In genomic region chr14:33642080-33642479, GRCh38 we compare ENCODE assay signal across 26 cellular contexts.
DNase-seq lines count a peak whose midpoint lies in the region; ATAC-seq and TF ChIP-seq lines count a peak whose summit lies in the region.
"Had no signal": no experiment of that assay in that cellular context is flagged by ENCODE, and none has a peak within 500 bp of the region (broad histone marks: within the 10 kb centered on the region; RNA-seq: fewer than 3 reads in every experiment).

No MANE protein-coding gene starts in this region.

- BruUV-seq in A673 (replicated peaks; lab: Mats Ljungman, UMichigan), result no TSS peak

- TF ChIP-seq POLR2A in sigmoid colon (IDR thresholded peaks at IDR 0.05), result no peak

- no peaks in the 10 kb centered on the region for H3K36me3 ChIP-seq in A673 (ENCODE audit: insufficient read depth, low read length, poor library complexity, severe bottlenecking)
- H3K36me3 ChIP-seq in endodermal cell (ENCODE audit: control insufficient read depth, insufficient read depth, low read length), result no peaks in the 10 kb centered on the region
- no peaks in the 10 kb centered on the region for H3K36me3 ChIP-seq in mesodermal cell (ENCODE audit: control insufficient read depth, insufficient read depth, low read length)
- no peaks in the 10 kb centered on the region for H3K36me3 ChIP-seq in sigmoid colon
- H3K36me3 ChIP-seq: SJCRH30, stomach, tibial nerve had no signal

- H3K36me3 Mint-ChIP-seq in endodermal cell (ENCODE audit: low read depth), result no peaks in the 10 kb centered on the region
- H3K36me3 Mint-ChIP-seq in activated naive CD8-positive, alpha-beta T cell treated with anti-CD3 and anti-CD28 coated beads for 36 hours, result no peaks in the 10 kb centered on the region

- TF ChIP-seq EP300 in sigmoid colon (IDR thresholded peaks at IDR 0.05), result no peak

- H3K27me3 ChIP-seq in A673 (replicated peaks; ENCODE audit: insufficient read depth, low read depth, low read length, poor library complexity) (no peaks in the 10 kb centered on the region), endodermal cell (ENCODE audit: control insufficient read depth, insufficient read depth, low read length, poor library complexity, severe bottlenecking) (no peaks in the 10 kb centered on the region), sigmoid colon (no peaks in the 10 kb centered on the region)
- H3K27me3 ChIP-seq: dorsolateral prefrontal cortex, SJCRH30, stomach, tibial nerve had no signal

- peaks cover 20% of the 10 kb centered on the region for H3K4me1 Mint-ChIP-seq in endodermal cell
- no peaks in the 10 kb centered on the region for H3K4me1 Mint-ChIP-seq in activated naive CD8-positive, alpha-beta T cell treated with anti-CD3 and anti-CD28 coated beads for 36 hours
- H3K4me1 Mint-ChIP-seq: central memory CD8-positive, alpha-beta T cell had no signal

- DNase-seq in A673 (ENCODE audit: low spot score), result peak; percentile 55
- peak; percentile 22 for DNase-seq in NCI-H2227 treated with DMSO at 0.1 percent for 48 hours (lab: John Stamatoyannopoulos, UW)
- DNase-seq in endodermal cell, result peak; percentile 47
- no peak for DNase-seq in stimulated activated naive CD4-positive, alpha-beta T cell treated with Interleukin-2 at 50 U/mL for 16 hours (lab: John Stamatoyannopoulos, UW)
- no peak for DNase-seq in sigmoid colon
- no peak for DNase-seq in activated naive CD8-positive, alpha-beta T cell treated with anti-CD3 and anti-CD28 coated beads for 36 hours
- DNase-seq: 8988T; activated CD4-positive, alpha-beta T cell treated with anti-CD3 and anti-CD28 coated beads for 4 hours; activated CD8-positive, alpha-beta memory T cell treated with anti-CD3 and anti-CD28 coated beads for 24 hours; activated naive CD4-positive, alpha-beta T cell treated with Interleukin-2 at 50 U/mL for 16 hours; activated T-cell treated with anti-CD3 and anti-CD28 coated beads, Interleukin-2, amount 50 U/mL, for 1 hour; anterior cingulate cortex; CD4-positive, alpha-beta T cell; dorsolateral prefrontal cortex; head of caudate nucleus; KG1; mucosa of descending colon; NCI-H524; SJCRH30; stomach had no signal

- CTCF ChIA-PET in A673 (lab: Charles Lee), result no interaction called here

- 10 to 18% methylated on average over 4 to 6 of the region's 6 CpGs for WGBS in endodermal cell (ENCODE audit: insufficient coverage in 1 of 2, insufficient read length in 1 of 2), 2 experiments
- WGBS in mesodermal cell (ENCODE audit: insufficient coverage in 2 of 2), 2 experiments, result 17 to 27% methylated on average over 5 of the region's 6 CpGs
- WGBS in sigmoid colon, 2 donors, result 72 to 80% methylated on average over 6 of the region's 6 CpGs

- H3K4me3 Mint-ChIP-seq in endodermal cell, result no peak overlapping the region
- no peak overlapping the region for H3K4me3 Mint-ChIP-seq in activated naive CD8-positive, alpha-beta T cell treated with anti-CD3 and anti-CD28 coated beads for 36 hours
- H3K4me3 Mint-ChIP-seq: CD4-positive, alpha-beta T cell; central memory CD8-positive, alpha-beta T cell; nephron had no signal

- H3K27ac Mint-ChIP-seq in endodermal cell, result peak overlapping the region; percentile 40
- H3K27ac Mint-ChIP-seq in activated naive CD8-positive, alpha-beta T cell treated with anti-CD3 and anti-CD28 coated beads for 36 hours, result no peak overlapping the region
- H3K27ac Mint-ChIP-seq: CD4-positive, alpha-beta T cell; nephron had no signal

- POLR2A ChIA-PET in A673 (lab: Charles Lee; ENCODE audit: low non-redundant PET), result no interaction called here

- intact Hi-C loops in A673 (cut with micrococcal nuclease; ENCODE audit: unreplicated experiment) (no loop called here), sigmoid colon (cut with DNase I) (no loop called here)

- no peaks in the 10 kb centered on the region for H3K27me3 Mint-ChIP-seq in endodermal cell (ENCODE audit: insufficient read depth)
- H3K27me3 Mint-ChIP-seq in activated naive CD8-positive, alpha-beta T cell treated with anti-CD3 and anti-CD28 coated beads for 36 hours, result no peaks in the 10 kb centered on the region
- H3K27me3 Mint-ChIP-seq: CD4-positive, alpha-beta T cell; central memory CD8-positive, alpha-beta T cell had no signal

- H3K4me1 ChIP-seq in A673 (ENCODE audit: insufficient read depth, low read length, poor library complexity, severe bottlenecking) (peaks cover 15% of the 10 kb centered on the region), endodermal cell (ENCODE audit: control insufficient read depth, insufficient read depth, low read length) (peaks cover 12% of the 10 kb centered on the region), mesodermal cell (ENCODE audit: control insufficient read depth, insufficient read depth, low read length, poor library complexity, severe bottlenecking) (peaks cover 13% of the 10 kb centered on the region), sigmoid colon (no peaks in the 10 kb centered on the region)
- H3K4me1 ChIP-seq: SJCRH30, stomach had no signal

- no peak for TF ChIP-seq CTCF in A673 (conservative IDR thresholded peaks at IDR 0.05; ENCODE audit: low read depth, low read length)
- TF ChIP-seq CTCF in endodermal cell (conservative IDR thresholded peaks at IDR 0.05), result no peak
- no peak for TF ChIP-seq CTCF in sigmoid colon (IDR thresholded peaks at IDR 0.05)

- H3K27ac ChIP-seq in A673 (ENCODE audit: low read depth, low read length, poor library complexity, severe bottlenecking) (no peak overlapping the region), endodermal cell (ENCODE audit: low read depth, low read length) (peak overlapping the region; percentile 91), mesodermal cell (ENCODE audit: low read depth, low read length, severe bottlenecking) (peak overlapping the region; percentile 11), sigmoid colon (no peak overlapping the region)
- H3K27ac ChIP-seq: dorsolateral prefrontal cortex, epithelial cell of prostate, SJCRH30, stomach, tibial nerve had no signal

- ATAC-seq in HG03520 (IDR thresholded peaks at IDR 0.05; ENCODE audit: unreplicated experiment), result no peak
- ATAC-seq: mucosa of descending colon had no signal

- H3K4me3 ChIP-seq in A673 (ENCODE audit: low read depth, low read length, poor library complexity, severe bottlenecking) (peak overlapping the region; percentile 17), endodermal cell (ENCODE audit: low read length) (peak overlapping the region; percentile 19), mesodermal cell (ENCODE audit: extremely low read depth, insufficient read depth, low read length, poor library complexity, severe bottlenecking) (no peak overlapping the region), sigmoid colon (no peak overlapping the region)
- H3K4me3 ChIP-seq: mucosa of descending colon, SJCRH30, stomach, tibial nerve had no signal

- peak overlapping the region; percentile 29 for H3K9ac ChIP-seq in endodermal cell (ENCODE audit: extremely low read depth, low read length, poor library complexity, severe bottlenecking)

- H3K9me3 ChIP-seq in A673 (ENCODE audit: low read depth, low read length, poor library complexity, severe bottlenecking) (no peaks in the 10 kb centered on the region), endodermal cell (ENCODE audit: control insufficient read depth, low read length) (no peaks in the 10 kb centered on the region), mesodermal cell (ENCODE audit: control insufficient read depth, low read length) (no peaks in the 10 kb centered on the region), sigmoid colon (no peaks in the 10 kb centered on the region)
- H3K9me3 ChIP-seq: mucosa of descending colon, SJCRH30, stomach, tibial nerve had no signal

- no peaks in the 10 kb centered on the region for H3K9me3 Mint-ChIP-seq in endodermal cell
- no peaks in the 10 kb centered on the region for H3K9me3 Mint-ChIP-seq in activated naive CD8-positive, alpha-beta T cell treated with anti-CD3 and anti-CD28 coated beads for 36 hours
- H3K9me3 Mint-ChIP-seq: CD4-positive, alpha-beta T cell; nephron had no signal

Comparison
In these comparisons a context has a peak if more than half of its experiments do, and no peak if none do; other contexts are left out.
1. DNase-seq: peak in A673 (single experiment), NCI-H2227 treated with DMSO at 0.1 percent for 48 hours (single experiment) and endodermal cell (single experiment); none in stimulated activated naive CD4-positive, alpha-beta T cell treated with Interleukin-2 at 50 U/mL for 16 hours (single experiment), sigmoid colon (single experiment) and activated naive CD8-positive, alpha-beta T cell treated with anti-CD3 and anti-CD28 coated beads for 36 hours (single experiment).
2. H3K27ac ChIP-seq: peak in endodermal cell (single experiment) and mesodermal cell (single experiment); none in A673 (single experiment) and sigmoid colon (0 of 4).
3. H3K4me3 ChIP-seq: peak in A673 (single experiment) and endodermal cell (single experiment); none in mesodermal cell (single experiment) and sigmoid colon (0 of 4).